Comparison of ENCODE assay signal across 8 cellular contexts in genomic region chr19:42693760-42694350, GRCh38. TPM values are rescaled to one million over a fixed set of nuclear protein-coding genes. Genes with fewer than 3 reads are reported as not detected.
DNase-seq lines count a peak whose midpoint lies in the region; ATAC-seq, FAIRE-seq and TF ChIP-seq lines count a peak whose summit lies in the region.

No MANE protein-coding gene starts in this region.

- no peak for TF ChIP-seq POLR2A in esophagus muscularis mucosa (IDR thresholded peaks at IDR 0.05; ENCODE audit: low read depth)

- CTCF ChIA-PET in activated naive CD4-positive, alpha-beta T cell treated with anti-CD3 and anti-CD28 coated beads, Interleukin-2, amount 10 ng/mL, durations not matched to agents 7 days and 5 days (lab: Charles Lee): interaction anchor here (0.6 kb wide), 1 partner anchor 48 kb away, joined by 3 read pairs; no protein-coding TSS in a partner anchor

- no peaks in the 10 kb centered on the region for H3K4me1 Mint-ChIP-seq in activated naive CD4-positive, alpha-beta T cell treated with anti-CD3 and anti-CD28 coated beads, Interleukin-2, amount 10 ng/mL, durations not matched to agents 7 days and 5 days

- H3K27ac Mint-ChIP-seq in activated naive CD4-positive, alpha-beta T cell treated with anti-CD3 and anti-CD28 coated beads, Interleukin-2, amount 10 ng/mL, durations not matched to agents 7 days and 5 days: no peak overlapping the region

- no peaks in the 10 kb centered on the region for H3K36me3 ChIP-seq in esophagus muscularis mucosa

- H3K9me3 ChIP-seq in esophagus muscularis mucosa: no peaks in the 10 kb centered on the region

- TF ChIP-seq CTCF in AG09319 (IDR thresholded peaks at IDR 0.05; ENCODE audit: low read depth, low read length) (peak; percentile 74), fibroblast of mammary gland (conservative IDR thresholded peaks at IDR 0.05; ENCODE audit: control insufficient read depth, insufficient read depth, low read depth, low read length) (peak; percentile 72), esophagus muscularis mucosa (IDR thresholded peaks at IDR 0.05) (peak in 1 of 3 experiments; percentile 39)

- peaks cover 10% of the 10 kb centered on the region for H3K27me3 Mint-ChIP-seq in activated naive CD4-positive, alpha-beta T cell treated with anti-CD3 and anti-CD28 coated beads, Interleukin-2, amount 10 ng/mL, durations not matched to agents 7 days and 5 days

- WGBS in esophagus muscularis mucosa: 21% methylated on average over 5 of the region's 5 CpGs

- H3K4me3 Mint-ChIP-seq in activated naive CD4-positive, alpha-beta T cell treated with anti-CD3 and anti-CD28 coated beads, Interleukin-2, amount 10 ng/mL, durations not matched to agents 7 days and 5 days: no peak overlapping the region

- intact Hi-C loops in esophagus muscularis mucosa (cut with DNase I): no loop called here

- H3K27ac ChIP-seq in esophagus muscularis mucosa (replicated peaks in 1 of 4): no peak overlapping the region

- H3K9me3 Mint-ChIP-seq in activated naive CD4-positive, alpha-beta T cell treated with anti-CD3 and anti-CD28 coated beads, Interleukin-2, amount 10 ng/mL, durations not matched to agents 7 days and 5 days: no peaks in the 10 kb centered on the region

- DNase-seq in AG09319 (ENCODE audit: extremely low read depth, low read depth) (peak; percentile 14), GM19239 (ENCODE audit: insufficient read length, low spot score) (peak; percentile 9), OCI-M1 (lab: John Stamatoyannopoulos, UW) (peak; percentile 55), fibroblast of mammary gland (ENCODE audit: low read depth) (peak; percentile 46), esophagus muscularis mucosa (ENCODE audit: extremely low spot score) (no peak)
- DNase-seq in activated naive CD4-positive, alpha-beta T cell treated with anti-CD3 and anti-CD28 coated beads, Interleukin-2, amount 10 ng/mL, durations not matched to agents 7 days and 5 days: no peak

- no peak for TF ChIP-seq EP300 in esophagus muscularis mucosa (IDR thresholded peaks at IDR 0.05)

- ATAC-seq in GM21528 (IDR thresholded peaks at IDR 0.05; ENCODE audit: low FRiP score, unreplicated experiment) (no peak), GM18498 (IDR thresholded peaks at IDR 0.05; ENCODE audit: unreplicated experiment) (no peak)

- H3K36me3 Mint-ChIP-seq in activated naive CD4-positive, alpha-beta T cell treated with anti-CD3 and anti-CD28 coated beads, Interleukin-2, amount 10 ng/mL, durations not matched to agents 7 days and 5 days: no peaks in the 10 kb centered on the region

- no peak overlapping the region for H3K4me3 ChIP-seq in fibroblast of mammary gland (ENCODE audit: control insufficient read depth, low read depth, low read length)
- H3K4me3 ChIP-seq in esophagus muscularis mucosa: no peak overlapping the region

- no peak for FAIRE-seq in GM19239 (lab: Jason Lieb, UNC)

- peaks cover 0 to 36% (median 4%) of the 10 kb centered on the region in 4 donors for H3K27me3 ChIP-seq in esophagus muscularis mucosa

- no peaks in the 10 kb centered on the region for H3K4me1 ChIP-seq in esophagus muscularis mucosa

RNA-seq across cellular contexts. Expression of gene PSG3, which starts 46.4 kb away (rescaled TPM):
- total RNA-seq in esophagus muscularis mucosa: not detected

Comparison
In these comparisons a context has a peak if more than half of its experiments do, and no peak if none do; other contexts are left out.
1. DNase-seq: peak in AG09319 (single experiment), GM19239 (single experiment), OCI-M1 (single experiment) and fibroblast of mammary gland (single experiment); none in activated naive CD4-positive, alpha-beta T cell treated with anti-CD3 and anti-CD28 coated beads, Interleukin-2, amount 10 ng/mL, durations not matched to agents 7 days and 5 days (single experiment) and esophagus muscularis mucosa (single experiment).